In genomic region chr2:121489284-121489683, GRCh38 we compare ENCODE assay signal across 9 cellular contexts.
A peak's percentile ranks its signal among the peaks of the same experiment; 100 is the strongest.
DNase-seq lines count a peak whose midpoint lies in the region; ATAC-seq lines count a peak whose summit lies in the region.
"Had no signal": no experiment of that assay in that cellular context is flagged by ENCODE, and none has a peak within 500 bp of the region (broad histone marks: within the 10 kb centered on the region; RNA-seq: fewer than 3 reads in every experiment).

No MANE protein-coding gene starts in this region.

- no peak for ATAC-seq in GM21528 (IDR thresholded peaks at IDR 0.05; ENCODE audit: low FRiP score, unreplicated experiment)

- peak overlapping the region; percentile 30 for H3K4me3 ChIP-seq in skeletal muscle cell (ENCODE audit: low read depth, low read length)

- DNase-seq in DMS 273 (lab: John Stamatoyannopoulos, UW; ENCODE audit: unreplicated experiment) (peak; percentile 58), DMS 273 treated with DMSO at 0.1 percent for 48 hours (lab: John Stamatoyannopoulos, UW) (no peak), NCI-H1417 (lab: John Stamatoyannopoulos, UW) (peak; percentile 68 to 93 (median 73)), amniotic epithelial cell (ENCODE audit: low read depth) (peak; percentile 81), skeletal muscle cell (ENCODE audit: low read depth) (no peak), activated gamma-delta T cell (lab: John Stamatoyannopoulos, UW) (no peak), HK-2 (ENCODE audit: unreplicated experiment) (no peak)
- DNase-seq: SIG-M5 had no signal

Comparison
In these comparisons a context has a peak if more than half of its experiments do, and no peak if none do; other contexts are left out.
1. DNase-seq: peak in DMS 273 (single experiment), NCI-H1417 (3 of 3) and amniotic epithelial cell (single experiment); none in DMS 273 treated with DMSO at 0.1 percent for 48 hours (single experiment), skeletal muscle cell (single experiment), activated gamma-delta T cell (single experiment) and HK-2 (single experiment).